Comparison of ENCODE assay signal across 15 cellular contexts in the genomic region with DNA sequence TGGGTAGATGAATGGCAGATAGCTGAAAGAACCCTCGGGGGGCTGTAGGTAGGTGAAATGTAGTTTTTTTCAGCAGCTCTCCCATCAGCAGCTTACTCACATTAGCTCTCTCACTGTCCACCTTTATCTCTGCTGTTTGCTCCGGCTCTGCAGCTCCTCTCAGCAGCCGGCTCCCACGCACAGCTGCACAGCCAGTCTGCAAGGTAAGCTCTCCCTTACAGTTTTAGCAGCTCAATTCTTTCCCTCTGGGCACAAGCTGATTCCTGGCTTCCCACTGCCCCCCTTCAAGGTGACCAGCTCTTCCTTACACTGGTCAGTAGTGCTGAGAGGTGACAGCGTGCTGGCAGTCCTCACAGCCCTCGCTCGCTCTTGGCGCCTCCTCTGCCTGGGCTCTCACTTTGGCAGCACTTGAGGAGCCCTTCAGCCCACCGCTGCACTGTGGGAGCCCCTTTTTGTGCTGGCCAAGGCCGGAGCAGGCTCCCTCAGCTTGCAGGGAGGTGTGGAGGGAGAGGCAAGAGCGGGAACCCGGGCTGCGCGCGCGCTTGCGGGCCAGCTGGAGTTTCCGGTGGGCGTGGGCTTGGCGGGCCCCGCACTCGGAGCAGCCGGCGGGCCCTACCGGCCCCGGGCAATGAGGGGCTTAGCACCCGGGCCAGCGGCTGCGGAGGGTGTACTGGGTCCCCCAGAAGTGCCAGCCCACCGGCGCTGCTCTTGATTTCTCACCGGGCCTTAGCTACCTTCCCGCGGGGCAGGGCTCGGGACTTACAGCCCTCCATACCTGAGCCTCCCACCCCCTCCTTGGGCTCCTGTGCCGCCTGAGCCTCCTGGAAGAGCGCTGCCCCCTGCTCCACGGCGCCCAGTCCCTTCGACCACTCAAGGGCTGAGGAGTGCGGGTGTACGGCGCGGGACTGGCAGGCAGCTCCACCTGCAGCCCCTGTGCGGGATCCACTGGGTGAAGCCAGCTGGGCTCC.
"Had no signal": no experiment of that assay in that cellular context is flagged by ENCODE, and none has a peak within 500 bp of the region (broad histone marks: within the 10 kb centered on the region; RNA-seq: fewer than 3 reads in every experiment).

No MANE protein-coding gene starts in this region.

- H3K4me3 ChIP-seq: lung, psoas muscle, thyroid gland had no signal

- H3K4me1 Mint-ChIP-seq: activated naive CD8-positive, alpha-beta T cell treated with anti-CD3 and anti-CD28 coated beads, Interleukin-2, amount 10 ng/mL, durations not matched to agents 7 days and 5 days; stimulated activated effector memory CD8-positive, alpha-beta T cell treated with anti-CD3 and anti-CD28 coated beads, Interleukin-12 subunit alpha, Interleukin-12 subunit beta, amount 100 ng/mL, for 72 hours had no signal

- H3K36me3 ChIP-seq: thyroid gland had no signal

- H3K4me1 ChIP-seq: psoas muscle, thyroid gland had no signal

- H3K27ac Mint-ChIP-seq: activated naive CD8-positive, alpha-beta T cell treated with anti-CD3 and anti-CD28 coated beads, Interleukin-2, amount 10 ng/mL, durations not matched to agents 7 days and 5 days; mesothelial cell of epicardium; stimulated activated effector memory CD8-positive, alpha-beta T cell treated with anti-CD3 and anti-CD28 coated beads, Interleukin-12 subunit alpha, Interleukin-12 subunit beta, amount 100 ng/mL, for 72 hours had no signal

- H3K36me3 Mint-ChIP-seq: activated naive CD8-positive, alpha-beta T cell treated with anti-CD3 and anti-CD28 coated beads, Interleukin-2, amount 10 ng/mL, durations not matched to agents 7 days and 5 days; mesothelial cell of epicardium; stimulated activated effector memory CD8-positive, alpha-beta T cell treated with anti-CD3 and anti-CD28 coated beads, Interleukin-12 subunit alpha, Interleukin-12 subunit beta, amount 100 ng/mL, for 72 hours had no signal

- H3K27ac ChIP-seq: dorsolateral prefrontal cortex, psoas muscle, thyroid gland had no signal

- H3K9me3 Mint-ChIP-seq: activated naive CD8-positive, alpha-beta T cell treated with anti-CD3 and anti-CD28 coated beads, Interleukin-2, amount 10 ng/mL, durations not matched to agents 7 days and 5 days; mesothelial cell of epicardium had no signal

- H3K9me3 ChIP-seq: psoas muscle, thyroid gland had no signal

- DNase-seq: activated CD4-positive, alpha-beta T cell treated with anti-CD3 and anti-CD28 coated beads, Interleukin-2, amount 50 U/mL, for 4 hours; activated CD4-positive, CD25-positive, alpha-beta regulatory T cell treated with anti-CD3 and anti-CD28 coated beads, Interleukin-2, amount 50 U/mL, for 72 hours; activated naive CD4-positive, alpha-beta T cell; activated naive CD8-positive, alpha-beta T cell treated with anti-CD3 and anti-CD28 coated beads, Interleukin-2, amount 10 ng/mL, durations not matched to agents 7 days and 5 days; activated T-cell treated with anti-CD3 and anti-CD28 coated beads for 4 hours; anterior cingulate cortex; dorsolateral prefrontal cortex; hippocampal formation; kidney glomerular epithelial cell; psoas muscle; stimulated activated CD4-positive, alpha-beta T cell treated with anti-CD3 and anti-CD28 coated beads, Interleukin-12 subunit alpha, Interleukin-12 subunit beta, amount 100 ng/mL, for 4 hours; thyroid gland had no signal

- ATAC-seq: psoas muscle; stimulated activated effector memory CD8-positive, alpha-beta T cell treated with anti-CD3 and anti-CD28 coated beads, Interleukin-12 subunit alpha, Interleukin-12 subunit beta, amount 100 ng/mL, for 72 hours had no signal

- H3K27me3 Mint-ChIP-seq: activated naive CD8-positive, alpha-beta T cell treated with anti-CD3 and anti-CD28 coated beads, Interleukin-2, amount 10 ng/mL, durations not matched to agents 7 days and 5 days had no signal

- H3K27me3 ChIP-seq: thyroid gland had no signal

- H3K4me3 Mint-ChIP-seq: activated naive CD8-positive, alpha-beta T cell treated with anti-CD3 and anti-CD28 coated beads, Interleukin-2, amount 10 ng/mL, durations not matched to agents 7 days and 5 days; mesothelial cell of epicardium; stimulated activated effector memory CD8-positive, alpha-beta T cell treated with anti-CD3 and anti-CD28 coated beads, Interleukin-12 subunit alpha, Interleukin-12 subunit beta, amount 100 ng/mL, for 72 hours had no signal
